ENCODE assay signal across 10 cellular contexts in the genomic region with DNA sequence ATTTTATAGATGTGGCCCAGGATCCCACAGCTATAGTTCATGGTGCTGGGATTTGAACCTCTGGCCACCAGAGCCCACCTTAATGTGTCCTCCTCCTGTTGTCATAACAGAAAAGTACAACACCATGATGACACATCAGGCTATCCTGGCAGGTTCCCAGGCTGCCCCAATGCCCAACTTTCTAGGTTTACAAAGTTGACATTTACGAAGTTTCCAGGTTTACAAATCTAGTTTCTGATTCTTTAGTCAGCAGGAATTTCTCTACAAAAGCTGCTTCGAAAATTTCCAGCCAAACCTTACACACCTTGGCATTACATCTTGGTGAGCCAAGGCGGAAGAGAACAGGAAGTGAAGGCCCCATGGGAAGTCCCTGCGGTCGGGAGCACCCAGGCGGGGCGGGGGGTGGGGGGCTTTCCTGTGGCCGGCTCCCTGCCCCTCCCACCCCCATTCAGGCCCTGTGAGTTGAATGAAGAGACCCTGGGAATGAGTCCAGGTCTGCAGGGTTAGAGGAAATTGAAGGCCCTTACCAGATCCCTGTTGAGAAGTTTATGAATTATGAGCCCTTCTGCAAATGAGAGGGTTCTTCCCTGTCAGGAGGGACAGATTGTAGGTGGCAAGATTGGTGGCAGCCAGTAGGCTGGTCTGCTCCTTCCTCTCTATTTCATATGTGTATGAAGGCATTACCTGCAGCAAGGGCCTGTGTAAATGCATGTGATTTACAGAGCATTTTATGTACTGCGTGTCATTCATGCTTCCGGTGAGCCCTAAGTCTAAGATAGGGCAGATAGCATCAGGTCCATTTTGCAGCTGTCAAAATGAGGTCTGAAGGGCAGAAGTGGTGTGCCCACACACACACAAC. TPM values are rescaled to one million over a fixed set of nuclear protein-coding genes. Genes with fewer than 3 reads are reported as not detected.
DNase-seq lines count a peak whose midpoint lies in the region; ATAC-seq, FAIRE-seq and TF ChIP-seq lines count a peak whose summit lies in the region.
"Had no signal": no experiment of that assay in that cellular context is flagged by ENCODE, and none has a peak within 500 bp of the region (broad histone marks: within the 10 kb centered on the region; RNA-seq: fewer than 3 reads in every experiment).

No MANE protein-coding gene starts in this region.

- peak overlapping the region; percentile 71 for H3K27ac Mint-ChIP-seq in activated CD8-positive, alpha-beta T cell treated with anti-CD3 and anti-CD28 coated beads for 36 hours
- H3K27ac Mint-ChIP-seq in natural killer cell, result no peak overlapping the region

- intact Hi-C loops in activated CD8-positive, alpha-beta T cell treated with anti-CD3 and anti-CD28 coated beads for 36 hours (cut with micrococcal nuclease), result no loop called here
- intact Hi-C loops in natural killer cell (cut with micrococcal nuclease), result no loop called here

- no peak for DNase-seq in GM18507 (ENCODE audit: extremely low spot score, insufficient read length, low read depth)
- peak; percentile 37 for DNase-seq in activated CD8-positive, alpha-beta T cell treated with anti-CD3 and anti-CD28 coated beads for 36 hours
- no peak for DNase-seq in natural killer cell
- DNase-seq in NCI-H748 treated with DMSO at 0.1 percent for 48 hours (lab: John Stamatoyannopoulos, UW), result no peak
- DNase-seq in ecto neural progenitor cell (ENCODE audit: low spot score), result no peak
- DNase-seq: effector CD8-positive, alpha-beta T cell had no signal

- no peaks in the 10 kb centered on the region for H3K9me3 Mint-ChIP-seq in activated CD8-positive, alpha-beta T cell treated with anti-CD3 and anti-CD28 coated beads for 36 hours
- no peaks in the 10 kb centered on the region for H3K9me3 Mint-ChIP-seq in natural killer cell

- no peak for TF ChIP-seq CTCF in activated CD8-positive, alpha-beta T cell treated with anti-CD3 and anti-CD28 coated beads for 36 hours (IDR thresholded peaks at IDR 0.05)
- TF ChIP-seq CTCF in natural killer cell (IDR thresholded peaks at IDR 0.05), result no peak

- peak; percentile 56 for FAIRE-seq in GM18507 (lab: Jason Lieb, UNC)

- no peaks in the 10 kb centered on the region for H3K36me3 Mint-ChIP-seq in activated CD8-positive, alpha-beta T cell treated with anti-CD3 and anti-CD28 coated beads for 36 hours (ENCODE audit: low read depth)
- H3K36me3 Mint-ChIP-seq in natural killer cell, result no peaks in the 10 kb centered on the region

- peaks cover 5% of the 10 kb centered on the region for H3K27me3 Mint-ChIP-seq in activated CD8-positive, alpha-beta T cell treated with anti-CD3 and anti-CD28 coated beads for 36 hours
- H3K27me3 Mint-ChIP-seq in natural killer cell (ENCODE audit: low read depth in 2 of 2), result peaks cover 5 to 7% of the 10 kb centered on the region in 2 donors

- CTCF ChIA-PET in activated CD8-positive, alpha-beta T cell treated with anti-CD3 and anti-CD28 coated beads for 36 hours (lab: Charles Lee), result interaction anchor here (0.6 to 14.7 kb wide), 4 partner anchors 20 to 265 kb away, joined by 3 to 146 read pairs (median 4); no protein-coding TSS in a partner anchor

- H3K4me1 Mint-ChIP-seq in activated CD8-positive, alpha-beta T cell treated with anti-CD3 and anti-CD28 coated beads for 36 hours (ENCODE audit: low read depth), result peaks cover 19% of the 10 kb centered on the region
- H3K4me1 Mint-ChIP-seq in natural killer cell, result no peaks in the 10 kb centered on the region

- POLR2A ChIA-PET in activated CD8-positive, alpha-beta T cell treated with anti-CD3 and anti-CD28 coated beads for 36 hours (lab: Charles Lee), result interaction anchor here (1.3 to 1.9 kb wide), 3 partner anchors 12 to 59 kb away, joined by 3 to 12 read pairs (median 7); no protein-coding TSS in a partner anchor

- H3K4me3 Mint-ChIP-seq in activated CD8-positive, alpha-beta T cell treated with anti-CD3 and anti-CD28 coated beads for 36 hours, result no peak overlapping the region
- no peak overlapping the region for H3K4me3 Mint-ChIP-seq in natural killer cell

- peak; percentile 50 for ATAC-seq in HG02884 (IDR thresholded peaks at IDR 0.05; ENCODE audit: unreplicated experiment)
- peak; percentile 25 for ATAC-seq in activated CD8-positive, alpha-beta T cell treated with anti-CD3 and anti-CD28 coated beads for 36 hours
- ATAC-seq in natural killer cell, result peak; percentile 45 to 63 (median 59)
- ATAC-seq in HG02678 (IDR thresholded peaks at IDR 0.05; ENCODE audit: unreplicated experiment), result no peak
- ATAC-seq in esophagus mucosa, result no peak
- ATAC-seq: HCT116 had no signal

RNA-seq across cellular contexts. Expression of gene IL1RN, which starts 11.1 kb away (rescaled TPM):
- under 1 TPM; 0.50 to 0.85 TPM for total RNA-seq in activated CD8-positive, alpha-beta T cell treated with anti-CD3 and anti-CD28 coated beads for 36 hours
- total RNA-seq in natural killer cell (10 to 100 TPM in 1 of 3 donors, under 1 TPM in 2; 0.52 to 36.6 (median 0.91) TPM), esophagus mucosa (871 TPM)

RNA-seq across cellular contexts. Expression of gene IL1F10, which starts 48.6 kb away (rescaled TPM):
- not detected for total RNA-seq in activated CD8-positive, alpha-beta T cell treated with anti-CD3 and anti-CD28 coated beads for 36 hours
- total RNA-seq in natural killer cell (not detected), esophagus mucosa (not detected)

RNA-seq across cellular contexts. Expression of gene IL36RN, which starts 57.3 kb away (rescaled TPM):
- not detected for total RNA-seq in activated CD8-positive, alpha-beta T cell treated with anti-CD3 and anti-CD28 coated beads for 36 hours
- total RNA-seq in natural killer cell, result not detected
- 64.1 TPM for total RNA-seq in esophagus mucosa

RNA-seq across cellular contexts. Expression of gene PSD4, which starts 57.4 kb away (rescaled TPM):
- 100 to 1,000 TPM; 247 to 251 TPM for total RNA-seq in activated CD8-positive, alpha-beta T cell treated with anti-CD3 and anti-CD28 coated beads for 36 hours
- total RNA-seq in natural killer cell (100 to 1,000 TPM; 280 to 347 (median 340) TPM), esophagus mucosa (38.6 TPM)

Comparison
In these comparisons a context has a peak if more than half of its experiments do, and no peak if none do; other contexts are left out.
1. ATAC-seq: peak in HG02884 (single experiment), activated CD8-positive, alpha-beta T cell treated with anti-CD3 and anti-CD28 coated beads for 36 hours (single experiment) and natural killer cell (3 of 3); none in HG02678 (single experiment) and esophagus mucosa (single experiment).
2. RNA of gene IL1RN, which starts 11.1 kb away (total RNA-seq): 871 TPM in esophagus mucosa (single experiment); 0.52 to 36.6 TPM in natural killer cell and 0.50 to 0.85 TPM in activated CD8-positive, alpha-beta T cell treated with anti-CD3 and anti-CD28 coated beads for 36 hours; every median in the first group is over 10 times any median in the second.
3. RNA of gene IL36RN, which starts 57.3 kb away (total RNA-seq): 64.1 TPM in esophagus mucosa (single experiment); not detected in activated CD8-positive, alpha-beta T cell treated with anti-CD3 and anti-CD28 coated beads for 36 hours and not detected in natural killer cell; every median in the first group is over 10 times any median in the second.